Comparison of ENCODE assay signal across 1 cellular context in the genomic region with DNA sequence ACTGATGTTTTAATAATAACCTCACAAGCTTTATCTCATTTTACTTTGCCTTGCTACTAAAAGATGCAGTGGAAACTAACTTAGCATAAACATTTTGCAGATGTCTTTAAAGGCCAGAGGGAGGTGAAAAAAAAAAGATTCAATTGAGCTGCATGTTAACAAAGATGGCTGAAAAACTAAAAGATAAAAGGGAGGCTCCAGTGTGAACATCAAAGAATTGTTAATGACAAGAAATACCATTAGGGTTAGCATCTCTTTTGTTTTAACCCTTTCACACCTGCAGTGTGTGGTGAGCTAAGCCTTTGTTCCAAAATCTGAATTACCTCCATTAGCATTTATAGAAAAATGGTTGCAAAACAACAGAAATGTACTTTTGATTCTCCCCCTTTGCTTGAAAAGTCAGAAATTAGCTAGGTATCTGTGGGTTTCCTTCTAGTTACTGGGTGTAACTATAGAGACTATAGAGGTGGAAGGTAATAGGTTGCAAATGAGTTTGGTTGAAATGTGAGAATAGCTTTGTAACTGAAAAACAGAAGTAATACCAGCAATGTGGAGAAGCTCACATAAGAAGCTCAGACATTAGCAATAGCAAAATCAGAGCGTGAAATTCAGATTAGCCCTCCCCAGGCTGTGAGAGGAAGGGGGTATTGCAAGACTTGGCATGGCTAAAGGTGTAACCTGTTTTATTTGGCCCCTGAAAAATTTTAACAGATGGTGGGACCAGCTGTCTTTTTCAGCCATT.
TF ChIP-seq lines count a peak whose summit lies in the region.

No MANE protein-coding gene starts in this region.

TF ChIP-seq in GM12878, 131 proteins besides CTCF, POLR2A, EP300 and RAD21 (continued from another document and continues in another):
- TF ChIP-seq, protein P1, sequence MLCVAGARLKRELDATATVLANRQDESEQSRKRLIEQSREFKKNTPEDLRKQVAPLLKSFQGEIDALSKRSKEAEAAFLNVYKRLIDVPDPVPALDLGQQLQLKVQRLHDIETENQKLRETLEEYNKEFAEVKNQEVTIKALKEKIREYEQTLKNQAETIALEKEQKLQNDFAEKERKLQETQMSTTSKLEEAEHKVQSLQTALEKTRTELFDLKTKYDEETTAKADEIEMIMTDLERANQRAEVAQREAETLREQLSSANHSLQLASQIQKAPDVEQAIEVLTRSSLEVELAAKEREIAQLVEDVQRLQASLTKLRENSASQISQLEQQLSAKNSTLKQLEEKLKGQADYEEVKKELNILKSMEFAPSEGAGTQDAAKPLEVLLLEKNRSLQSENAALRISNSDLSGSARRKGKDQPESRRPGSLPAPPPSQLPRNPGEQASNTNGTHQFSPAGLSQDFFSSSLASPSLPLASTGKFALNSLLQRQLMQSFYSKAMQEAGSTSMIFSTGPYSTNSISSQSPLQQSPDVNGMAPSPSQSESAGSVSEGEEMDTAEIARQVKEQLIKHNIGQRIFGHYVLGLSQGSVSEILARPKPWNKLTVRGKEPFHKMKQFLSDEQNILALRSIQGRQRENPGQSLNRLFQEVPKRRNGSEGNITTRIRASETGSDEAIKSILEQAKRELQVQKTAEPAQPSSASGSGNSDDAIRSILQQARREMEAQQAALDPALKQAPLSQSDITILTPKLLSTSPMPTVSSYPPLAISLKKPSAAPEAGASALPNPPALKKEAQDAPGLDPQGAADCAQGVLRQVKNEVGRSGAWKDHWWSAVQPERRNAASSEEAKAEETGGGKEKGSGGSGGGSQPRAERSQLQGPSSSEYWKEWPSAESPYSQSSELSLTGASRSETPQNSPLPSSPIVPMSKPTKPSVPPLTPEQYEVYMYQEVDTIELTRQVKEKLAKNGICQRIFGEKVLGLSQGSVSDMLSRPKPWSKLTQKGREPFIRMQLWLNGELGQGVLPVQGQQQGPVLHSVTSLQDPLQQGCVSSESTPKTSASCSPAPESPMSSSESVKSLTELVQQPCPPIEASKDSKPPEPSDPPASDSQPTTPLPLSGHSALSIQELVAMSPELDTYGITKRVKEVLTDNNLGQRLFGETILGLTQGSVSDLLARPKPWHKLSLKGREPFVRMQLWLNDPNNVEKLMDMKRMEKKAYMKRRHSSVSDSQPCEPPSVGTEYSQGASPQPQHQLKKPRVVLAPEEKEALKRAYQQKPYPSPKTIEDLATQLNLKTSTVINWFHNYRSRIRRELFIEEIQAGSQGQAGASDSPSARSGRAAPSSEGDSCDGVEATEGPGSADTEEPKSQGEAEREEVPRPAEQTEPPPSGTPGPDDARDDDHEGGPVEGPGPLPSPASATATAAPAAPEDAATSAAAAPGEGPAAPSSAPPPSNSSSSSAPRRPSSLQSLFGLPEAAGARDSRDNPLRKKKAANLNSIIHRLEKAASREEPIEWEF (IDR thresholded peaks at IDR 0.05; ENCODE audit: insufficient replicate concordance, low read depth, low read length): peak; percentile 20
- TF ChIP-seq, protein P2, sequence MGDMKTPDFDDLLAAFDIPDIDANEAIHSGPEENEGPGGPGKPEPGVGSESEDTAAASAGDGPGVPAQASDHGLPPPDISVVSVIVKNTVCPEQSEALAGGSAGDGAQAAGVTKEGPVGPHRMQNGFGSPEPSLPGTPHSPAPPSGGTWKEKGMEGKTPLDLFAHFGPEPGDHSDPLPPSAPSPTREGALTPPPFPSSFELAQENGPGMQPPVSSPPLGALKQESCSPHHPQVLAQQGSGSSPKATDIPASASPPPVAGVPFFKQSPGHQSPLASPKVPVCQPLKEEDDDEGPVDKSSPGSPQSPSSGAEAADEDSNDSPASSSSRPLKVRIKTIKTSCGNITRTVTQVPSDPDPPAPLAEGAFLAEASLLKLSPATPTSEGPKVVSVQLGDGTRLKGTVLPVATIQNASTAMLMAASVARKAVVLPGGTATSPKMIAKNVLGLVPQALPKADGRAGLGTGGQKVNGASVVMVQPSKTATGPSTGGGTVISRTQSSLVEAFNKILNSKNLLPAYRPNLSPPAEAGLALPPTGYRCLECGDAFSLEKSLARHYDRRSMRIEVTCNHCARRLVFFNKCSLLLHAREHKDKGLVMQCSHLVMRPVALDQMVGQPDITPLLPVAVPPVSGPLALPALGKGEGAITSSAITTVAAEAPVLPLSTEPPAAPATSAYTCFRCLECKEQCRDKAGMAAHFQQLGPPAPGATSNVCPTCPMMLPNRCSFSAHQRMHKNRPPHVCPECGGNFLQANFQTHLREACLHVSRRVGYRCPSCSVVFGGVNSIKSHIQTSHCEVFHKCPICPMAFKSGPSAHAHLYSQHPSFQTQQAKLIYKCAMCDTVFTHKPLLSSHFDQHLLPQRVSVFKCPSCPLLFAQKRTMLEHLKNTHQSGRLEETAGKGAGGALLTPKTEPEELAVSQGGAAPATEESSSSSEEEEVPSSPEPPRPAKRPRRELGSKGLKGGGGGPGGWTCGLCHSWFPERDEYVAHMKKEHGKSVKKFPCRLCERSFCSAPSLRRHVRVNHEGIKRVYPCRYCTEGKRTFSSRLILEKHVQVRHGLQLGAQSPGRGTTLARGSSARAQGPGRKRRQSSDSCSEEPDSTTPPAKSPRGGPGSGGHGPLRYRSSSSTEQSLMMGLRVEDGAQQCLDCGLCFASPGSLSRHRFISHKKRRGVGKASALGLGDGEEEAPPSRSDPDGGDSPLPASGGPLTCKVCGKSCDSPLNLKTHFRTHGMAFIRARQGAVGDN (IDR thresholded peaks at IDR 0.05): no peak; the same call in 1 of the 2 replicates
- no peak for TF ChIP-seq SIN3A (IDR thresholded peaks at IDR 0.05; ENCODE audit: low read depth, low read length)
- TF ChIP-seq, protein P3, sequence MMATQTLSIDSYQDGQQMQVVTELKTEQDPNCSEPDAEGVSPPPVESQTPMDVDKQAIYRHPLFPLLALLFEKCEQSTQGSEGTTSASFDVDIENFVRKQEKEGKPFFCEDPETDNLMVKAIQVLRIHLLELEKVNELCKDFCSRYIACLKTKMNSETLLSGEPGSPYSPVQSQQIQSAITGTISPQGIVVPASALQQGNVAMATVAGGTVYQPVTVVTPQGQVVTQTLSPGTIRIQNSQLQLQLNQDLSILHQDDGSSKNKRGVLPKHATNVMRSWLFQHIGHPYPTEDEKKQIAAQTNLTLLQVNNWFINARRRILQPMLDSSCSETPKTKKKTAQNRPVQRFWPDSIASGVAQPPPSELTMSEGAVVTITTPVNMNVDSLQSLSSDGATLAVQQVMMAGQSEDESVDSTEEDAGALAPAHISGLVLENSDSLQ (IDR thresholded peaks at IDR 0.05): no peak
- no peak for TF ChIP-seq CBX5 (IDR thresholded peaks at IDR 0.05; ENCODE audit: low read depth)
- TF ChIP-seq POLR2AphosphoS2 (IDR thresholded peaks at IDR 0.05; ENCODE audit: low read depth, low read length): no peak
- TF ChIP-seq, protein P4, sequence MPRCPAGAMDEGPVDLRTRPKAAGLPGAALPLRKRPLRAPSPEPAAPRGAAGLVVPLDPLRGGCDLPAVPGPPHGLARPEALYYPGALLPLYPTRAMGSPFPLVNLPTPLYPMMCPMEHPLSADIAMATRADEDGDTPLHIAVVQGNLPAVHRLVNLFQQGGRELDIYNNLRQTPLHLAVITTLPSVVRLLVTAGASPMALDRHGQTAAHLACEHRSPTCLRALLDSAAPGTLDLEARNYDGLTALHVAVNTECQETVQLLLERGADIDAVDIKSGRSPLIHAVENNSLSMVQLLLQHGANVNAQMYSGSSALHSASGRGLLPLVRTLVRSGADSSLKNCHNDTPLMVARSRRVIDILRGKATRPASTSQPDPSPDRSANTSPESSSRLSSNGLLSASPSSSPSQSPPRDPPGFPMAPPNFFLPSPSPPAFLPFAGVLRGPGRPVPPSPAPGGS (IDR thresholded peaks at IDR 0.05; ENCODE audit: borderline replicate concordance, insufficient read depth, low read depth, low read length, poor library complexity, severe bottlenecking): no peak
- TF ChIP-seq, protein P5, sequence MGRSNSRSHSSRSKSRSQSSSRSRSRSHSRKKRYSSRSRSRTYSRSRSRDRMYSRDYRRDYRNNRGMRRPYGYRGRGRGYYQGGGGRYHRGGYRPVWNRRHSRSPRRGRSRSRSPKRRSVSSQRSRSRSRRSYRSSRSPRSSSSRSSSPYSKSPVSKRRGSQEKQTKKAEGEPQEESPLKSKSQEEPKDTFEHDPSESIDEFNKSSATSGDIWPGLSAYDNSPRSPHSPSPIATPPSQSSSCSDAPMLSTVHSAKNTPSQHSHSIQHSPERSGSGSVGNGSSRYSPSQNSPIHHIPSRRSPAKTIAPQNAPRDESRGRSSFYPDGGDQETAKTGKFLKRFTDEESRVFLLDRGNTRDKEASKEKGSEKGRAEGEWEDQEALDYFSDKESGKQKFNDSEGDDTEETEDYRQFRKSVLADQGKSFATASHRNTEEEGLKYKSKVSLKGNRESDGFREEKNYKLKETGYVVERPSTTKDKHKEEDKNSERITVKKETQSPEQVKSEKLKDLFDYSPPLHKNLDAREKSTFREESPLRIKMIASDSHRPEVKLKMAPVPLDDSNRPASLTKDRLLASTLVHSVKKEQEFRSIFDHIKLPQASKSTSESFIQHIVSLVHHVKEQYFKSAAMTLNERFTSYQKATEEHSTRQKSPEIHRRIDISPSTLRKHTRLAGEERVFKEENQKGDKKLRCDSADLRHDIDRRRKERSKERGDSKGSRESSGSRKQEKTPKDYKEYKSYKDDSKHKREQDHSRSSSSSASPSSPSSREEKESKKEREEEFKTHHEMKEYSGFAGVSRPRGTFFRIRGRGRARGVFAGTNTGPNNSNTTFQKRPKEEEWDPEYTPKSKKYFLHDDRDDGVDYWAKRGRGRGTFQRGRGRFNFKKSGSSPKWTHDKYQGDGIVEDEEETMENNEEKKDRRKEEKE (IDR thresholded peaks at IDR 0.05): no peak
- no peak for TF ChIP-seq RCOR1 (conservative IDR thresholded peaks at IDR 0.05; ENCODE audit: low read depth, low read length)
- no peak for TF ChIP-seq CHD4 (IDR thresholded peaks at IDR 0.05)
- no peak for TF ChIP-seq BACH1 (IDR thresholded peaks at IDR 0.05; ENCODE audit: borderline replicate concordance)
- TF ChIP-seq RB1 (IDR thresholded peaks at IDR 0.05; ENCODE audit: borderline replicate concordance): no peak
- no peak for TF ChIP-seq IRF4 (IDR thresholded peaks at IDR 0.05; ENCODE audit: low read depth, low read length)
- no peak for TF ChIP-seq JUND (IDR thresholded peaks at IDR 0.05; ENCODE audit: low read depth, low read length)
- no peak for TF ChIP-seq SMARCA5 (IDR thresholded peaks at IDR 0.05)
- TF ChIP-seq, protein P6, sequence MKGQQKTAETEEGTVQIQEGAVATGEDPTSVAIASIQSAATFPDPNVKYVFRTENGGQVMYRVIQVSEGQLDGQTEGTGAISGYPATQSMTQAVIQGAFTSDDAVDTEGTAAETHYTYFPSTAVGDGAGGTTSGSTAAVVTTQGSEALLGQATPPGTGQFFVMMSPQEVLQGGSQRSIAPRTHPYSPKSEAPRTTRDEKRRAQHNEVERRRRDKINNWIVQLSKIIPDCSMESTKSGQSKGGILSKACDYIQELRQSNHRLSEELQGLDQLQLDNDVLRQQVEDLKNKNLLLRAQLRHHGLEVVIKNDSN (IDR thresholded peaks at IDR 0.05; ENCODE audit: borderline replicate concordance, extremely low read length, insufficient read depth, low read depth, low read length): no peak
- no peak for TF ChIP-seq KLF5 (IDR thresholded peaks at IDR 0.05; ENCODE audit: partially characterized antibody)
- no peak for TF ChIP-seq SMC3 (IDR thresholded peaks at IDR 0.05; ENCODE audit: borderline replicate concordance, low read length)
- no peak for TF ChIP-seq CREM (IDR thresholded peaks at IDR 0.05; ENCODE audit: low read depth)
- TF ChIP-seq, protein P7, sequence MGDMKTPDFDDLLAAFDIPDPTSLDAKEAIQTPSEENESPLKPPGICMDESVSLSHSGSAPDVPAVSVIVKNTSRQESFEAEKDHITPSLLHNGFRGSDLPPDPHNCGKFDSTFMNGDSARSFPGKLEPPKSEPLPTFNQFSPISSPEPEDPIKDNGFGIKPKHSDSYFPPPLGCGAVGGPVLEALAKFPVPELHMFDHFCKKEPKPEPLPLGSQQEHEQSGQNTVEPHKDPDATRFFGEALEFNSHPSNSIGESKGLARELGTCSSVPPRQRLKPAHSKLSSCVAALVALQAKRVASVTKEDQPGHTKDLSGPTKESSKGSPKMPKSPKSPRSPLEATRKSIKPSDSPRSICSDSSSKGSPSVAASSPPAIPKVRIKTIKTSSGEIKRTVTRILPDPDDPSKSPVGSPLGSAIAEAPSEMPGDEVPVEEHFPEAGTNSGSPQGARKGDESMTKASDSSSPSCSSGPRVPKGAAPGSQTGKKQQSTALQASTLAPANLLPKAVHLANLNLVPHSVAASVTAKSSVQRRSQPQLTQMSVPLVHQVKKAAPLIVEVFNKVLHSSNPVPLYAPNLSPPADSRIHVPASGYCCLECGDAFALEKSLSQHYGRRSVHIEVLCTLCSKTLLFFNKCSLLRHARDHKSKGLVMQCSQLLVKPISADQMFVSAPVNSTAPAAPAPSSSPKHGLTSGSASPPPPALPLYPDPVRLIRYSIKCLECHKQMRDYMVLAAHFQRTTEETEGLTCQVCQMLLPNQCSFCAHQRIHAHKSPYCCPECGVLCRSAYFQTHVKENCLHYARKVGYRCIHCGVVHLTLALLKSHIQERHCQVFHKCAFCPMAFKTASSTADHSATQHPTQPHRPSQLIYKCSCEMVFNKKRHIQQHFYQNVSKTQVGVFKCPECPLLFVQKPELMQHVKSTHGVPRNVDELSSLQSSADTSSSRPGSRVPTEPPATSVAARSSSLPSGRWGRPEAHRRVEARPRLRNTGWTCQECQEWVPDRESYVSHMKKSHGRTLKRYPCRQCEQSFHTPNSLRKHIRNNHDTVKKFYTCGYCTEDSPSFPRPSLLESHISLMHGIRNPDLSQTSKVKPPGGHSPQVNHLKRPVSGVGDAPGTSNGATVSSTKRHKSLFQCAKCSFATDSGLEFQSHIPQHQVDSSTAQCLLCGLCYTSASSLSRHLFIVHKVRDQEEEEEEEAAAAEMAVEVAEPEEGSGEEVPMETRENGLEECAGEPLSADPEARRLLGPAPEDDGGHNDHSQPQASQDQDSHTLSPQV (IDR thresholded peaks at IDR 0.05): no peak
- no peak for TF ChIP-seq BCL11A (IDR thresholded peaks at IDR 0.05; ENCODE audit: low read depth, low read length)
- no peak for TF ChIP-seq STAT3 (IDR thresholded peaks at IDR 0.05; ENCODE audit: low read depth, low read length)
- TF ChIP-seq SMAD5 (IDR thresholded peaks at IDR 0.05; ENCODE audit: low read depth): no peak
- peak; percentile 84 for TF ChIP-seq MTA2 (IDR thresholded peaks at IDR 0.05; ENCODE audit: low read depth)
- TF ChIP-seq, protein P8, sequence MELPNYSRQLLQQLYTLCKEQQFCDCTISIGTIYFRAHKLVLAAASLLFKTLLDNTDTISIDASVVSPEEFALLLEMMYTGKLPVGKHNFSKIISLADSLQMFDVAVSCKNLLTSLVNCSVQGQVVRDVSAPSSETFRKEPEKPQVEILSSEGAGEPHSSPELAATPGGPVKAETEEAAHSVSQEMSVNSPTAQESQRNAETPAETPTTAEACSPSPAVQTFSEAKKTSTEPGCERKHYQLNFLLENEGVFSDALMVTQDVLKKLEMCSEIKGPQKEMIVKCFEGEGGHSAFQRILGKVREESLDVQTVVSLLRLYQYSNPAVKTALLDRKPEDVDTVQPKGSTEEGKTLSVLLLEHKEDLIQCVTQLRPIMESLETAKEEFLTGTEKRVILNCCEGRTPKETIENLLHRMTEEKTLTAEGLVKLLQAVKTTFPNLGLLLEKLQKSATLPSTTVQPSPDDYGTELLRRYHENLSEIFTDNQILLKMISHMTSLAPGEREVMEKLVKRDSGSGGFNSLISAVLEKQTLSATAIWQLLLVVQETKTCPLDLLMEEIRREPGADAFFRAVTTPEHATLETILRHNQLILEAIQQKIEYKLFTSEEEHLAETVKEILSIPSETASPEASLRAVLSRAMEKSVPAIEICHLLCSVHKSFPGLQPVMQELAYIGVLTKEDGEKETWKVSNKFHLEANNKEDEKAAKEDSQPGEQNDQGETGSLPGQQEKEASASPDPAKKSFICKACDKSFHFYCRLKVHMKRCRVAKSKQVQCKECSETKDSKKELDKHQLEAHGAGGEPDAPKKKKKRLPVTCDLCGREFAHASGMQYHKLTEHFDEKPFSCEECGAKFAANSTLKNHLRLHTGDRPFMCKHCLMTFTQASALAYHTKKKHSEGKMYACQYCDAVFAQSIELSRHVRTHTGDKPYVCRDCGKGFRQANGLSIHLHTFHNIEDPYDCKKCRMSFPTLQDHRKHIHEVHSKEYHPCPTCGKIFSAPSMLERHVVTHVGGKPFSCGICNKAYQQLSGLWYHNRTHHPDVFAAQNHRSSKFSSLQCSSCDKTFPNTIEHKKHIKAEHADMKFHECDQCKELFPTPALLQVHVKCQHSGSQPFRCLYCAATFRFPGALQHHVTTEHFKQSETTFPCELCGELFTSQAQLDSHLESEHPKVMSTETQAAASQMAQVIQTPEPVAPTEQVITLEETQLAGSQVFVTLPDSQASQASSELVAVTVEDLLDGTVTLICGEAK (IDR thresholded peaks at IDR 0.05; ENCODE audit: borderline replicate concordance): no peak
